ENCODE assay signal across 25 cellular contexts in the genomic region with DNA sequence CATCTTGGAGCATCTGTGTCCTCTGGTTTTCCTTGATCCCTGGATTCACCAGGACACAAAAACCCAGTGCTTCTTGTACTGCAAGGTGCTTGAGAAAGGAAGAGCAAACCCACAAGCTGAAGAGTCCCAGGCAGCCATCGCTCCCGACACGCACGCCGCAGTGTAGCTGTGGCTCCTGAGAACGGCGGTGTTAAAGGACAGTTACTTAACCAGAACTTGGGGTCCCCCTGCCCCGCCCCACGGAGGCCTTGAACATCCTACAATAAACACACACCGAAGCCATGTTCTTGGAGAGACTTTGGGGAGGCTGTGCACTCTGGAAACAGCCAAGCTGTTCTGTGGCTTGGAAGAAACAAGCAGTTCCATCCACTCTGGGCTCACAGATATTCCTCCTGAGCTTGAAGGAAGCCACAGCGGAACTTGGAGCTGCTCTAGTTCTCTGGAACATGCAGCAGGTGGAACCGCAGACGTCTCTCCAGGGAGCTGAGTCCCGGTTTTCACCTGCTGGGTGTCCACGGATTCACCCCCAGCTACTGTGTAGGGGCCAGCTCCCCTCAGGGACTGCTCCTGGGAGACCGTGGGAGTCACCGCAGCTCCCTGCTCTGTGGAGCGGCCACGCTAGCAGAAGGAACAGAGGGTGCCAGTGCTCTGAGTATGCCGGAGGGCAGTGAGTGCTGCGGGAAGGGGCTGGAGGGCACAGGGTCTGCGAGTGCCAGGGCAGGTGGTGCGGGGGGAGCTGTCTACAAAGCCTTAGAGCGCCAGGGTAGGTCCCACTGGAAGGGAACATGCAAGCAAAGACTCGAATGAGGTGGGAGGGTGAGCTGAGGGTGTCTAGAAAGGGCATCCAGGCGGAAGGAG.
A peak's percentile ranks its signal among the peaks of the same experiment; 100 is the strongest.
DNase-seq lines count a peak whose midpoint lies in the region; ATAC-seq and TF ChIP-seq lines count a peak whose summit lies in the region.
"Had no signal": no experiment of that assay in that cellular context is flagged by ENCODE, and none has a peak within 500 bp of the region (broad histone marks: within the 10 kb centered on the region; RNA-seq: fewer than 3 reads in every experiment).

No MANE protein-coding gene starts in this region.

- POLR2A ChIA-PET in WTC11 (lab: Charles Lee), result no interaction called here

- no peaks in the 10 kb centered on the region for H3K36me3 Mint-ChIP-seq in activated T-cell treated with anti-CD3 and anti-CD28 coated beads, Interleukin-2, amount 50 U/mL, for 24 hours (ENCODE audit: low read depth)
- H3K36me3 Mint-ChIP-seq in WTC11 (peaks cover 5% of the 10 kb centered on the region), neural crest cell (ENCODE audit: low read depth) (peaks cover 3% of the 10 kb centered on the region), type B pancreatic cell (no peaks in the 10 kb centered on the region)

- ATAC-seq in WTC11, result no peak
- ATAC-seq: gastroesophageal sphincter, HCT116, K562, mucosa of descending colon, T-helper 17 cell had no signal

- H3K4me3 Mint-ChIP-seq in activated T-cell treated with anti-CD3 and anti-CD28 coated beads, Interleukin-2, amount 50 U/mL, for 24 hours, result no peak overlapping the region
- H3K4me3 Mint-ChIP-seq in WTC11 (no peak overlapping the region), neural crest cell (no peak overlapping the region), type B pancreatic cell (no peak overlapping the region)
- H3K4me3 Mint-ChIP-seq: activated CD4-positive, alpha-beta memory T cell treated with anti-CD3 and anti-CD28 coated beads, Interleukin-2, amount 10 ng/mL, durations not matched to agents 7 days and 5 days; CD4-positive, alpha-beta T cell; central memory CD8-positive, alpha-beta T cell; T-helper 17 cell had no signal

- H3K9me3 Mint-ChIP-seq in activated T-cell treated with anti-CD3 and anti-CD28 coated beads, Interleukin-2, amount 50 U/mL, for 24 hours, result no peaks in the 10 kb centered on the region
- H3K9me3 Mint-ChIP-seq in WTC11, result peaks cover 22% of the 10 kb centered on the region
- H3K9me3 Mint-ChIP-seq in neural crest cell, result peaks cover 3% of the 10 kb centered on the region
- peaks cover 7% of the 10 kb centered on the region for H3K9me3 Mint-ChIP-seq in type B pancreatic cell
- H3K9me3 Mint-ChIP-seq: CD4-positive, alpha-beta T cell; central memory CD8-positive, alpha-beta T cell had no signal

- TF ChIP-seq CTCF in WTC11 (IDR thresholded peaks at IDR 0.05) (no peak), neural crest cell (conservative IDR thresholded peaks at IDR 0.05) (no peak), type B pancreatic cell (conservative IDR thresholded peaks at IDR 0.05) (no peak)

- H3K4me1 Mint-ChIP-seq in activated T-cell treated with anti-CD3 and anti-CD28 coated beads, Interleukin-2, amount 50 U/mL, for 24 hours (ENCODE audit: low read depth), result no peaks in the 10 kb centered on the region
- H3K4me1 Mint-ChIP-seq in WTC11, result peaks cover 28% of the 10 kb centered on the region
- peaks cover 8% of the 10 kb centered on the region for H3K4me1 Mint-ChIP-seq in neural crest cell
- H3K4me1 Mint-ChIP-seq in type B pancreatic cell (ENCODE audit: unreplicated experiment), result peaks cover under 1% of the 10 kb centered on the region
- H3K4me1 Mint-ChIP-seq: activated CD4-positive, alpha-beta memory T cell treated with anti-CD3 and anti-CD28 coated beads, Interleukin-2, amount 10 ng/mL, durations not matched to agents 7 days and 5 days; central memory CD8-positive, alpha-beta T cell; T-helper 17 cell had no signal

- peaks cover 15% of the 10 kb centered on the region for H3K27me3 Mint-ChIP-seq in activated T-cell treated with anti-CD3 and anti-CD28 coated beads, Interleukin-2, amount 50 U/mL, for 24 hours
- H3K27me3 Mint-ChIP-seq in WTC11 (ENCODE audit: low read depth), result peaks cover 4% of the 10 kb centered on the region
- no peaks in the 10 kb centered on the region for H3K27me3 Mint-ChIP-seq in neural crest cell (ENCODE audit: low read depth)
- no peaks in the 10 kb centered on the region for H3K27me3 Mint-ChIP-seq in type B pancreatic cell
- H3K27me3 Mint-ChIP-seq: activated CD4-positive, alpha-beta memory T cell treated with anti-CD3 and anti-CD28 coated beads, Interleukin-2, amount 10 ng/mL, durations not matched to agents 7 days and 5 days had no signal

- CTCF ChIA-PET in WTC11 (lab: Charles Lee), result no interaction called here

- peak; percentile 13 for DNase-seq in activated T-cell treated with anti-CD3 and anti-CD28 coated beads, Interleukin-2, amount 50 U/mL, for 24 hours
- DNase-seq in activated T-cell treated with anti-CD3 and anti-CD28 coated beads, Interleukin-2, amount 50 U/mL, for 1 hour, result no peak
- peak; percentile 6 for DNase-seq in WTC11 (ENCODE audit: low spot score)
- DNase-seq in neural crest cell (ENCODE audit: low read depth, low spot score), result no peak
- peak; percentile 56 for DNase-seq in type B pancreatic cell (ENCODE audit: extremely low spot score, unreplicated experiment)
- DNase-seq in NCI-H748 (lab: John Stamatoyannopoulos, UW; ENCODE audit: unreplicated experiment), result no peak
- DNase-seq in hepatic stellate cell (ENCODE audit: low spot score), result no peak
- DNase-seq in activated gamma-delta T cell (lab: John Stamatoyannopoulos, UW), result no peak
- DNase-seq: activated CD4-positive, alpha-beta memory T cell treated with anti-CD3 and anti-CD28 coated beads, Interleukin-2, amount 10 ng/mL, durations not matched to agents 7 days and 5 days; activated CD4-positive, alpha-beta T cell treated with anti-CD3 and anti-CD28 coated beads for 1 hour; activated naive CD4-positive, alpha-beta T cell; hypothalamus; NCI-H2029; NCI-H345; NCI-H82; SK-N-SH; stimulated activated CD8-positive, alpha-beta memory T cell treated with anti-CD3 and anti-CD28 coated beads, Interleukin-4, amount 100 ng/mL, for 48 hours; stomach; T-helper 17 cell had no signal

- H3K27ac Mint-ChIP-seq in activated T-cell treated with anti-CD3 and anti-CD28 coated beads, Interleukin-2, amount 50 U/mL, for 24 hours, result no peak overlapping the region
- H3K27ac Mint-ChIP-seq in WTC11 (no peak overlapping the region), neural crest cell (ENCODE audit: unreplicated experiment) (peak overlapping the region; percentile 67), type B pancreatic cell (no peak overlapping the region)
- H3K27ac Mint-ChIP-seq: activated CD4-positive, alpha-beta memory T cell treated with anti-CD3 and anti-CD28 coated beads, Interleukin-2, amount 10 ng/mL, durations not matched to agents 7 days and 5 days; CD4-positive, alpha-beta T cell; T-helper 17 cell had no signal

TF ChIP-seq in WTC11, 78 proteins besides CTCF, POLR2A, EP300 and RAD21 (continues in another document):
- TF ChIP-seq, protein P1, sequence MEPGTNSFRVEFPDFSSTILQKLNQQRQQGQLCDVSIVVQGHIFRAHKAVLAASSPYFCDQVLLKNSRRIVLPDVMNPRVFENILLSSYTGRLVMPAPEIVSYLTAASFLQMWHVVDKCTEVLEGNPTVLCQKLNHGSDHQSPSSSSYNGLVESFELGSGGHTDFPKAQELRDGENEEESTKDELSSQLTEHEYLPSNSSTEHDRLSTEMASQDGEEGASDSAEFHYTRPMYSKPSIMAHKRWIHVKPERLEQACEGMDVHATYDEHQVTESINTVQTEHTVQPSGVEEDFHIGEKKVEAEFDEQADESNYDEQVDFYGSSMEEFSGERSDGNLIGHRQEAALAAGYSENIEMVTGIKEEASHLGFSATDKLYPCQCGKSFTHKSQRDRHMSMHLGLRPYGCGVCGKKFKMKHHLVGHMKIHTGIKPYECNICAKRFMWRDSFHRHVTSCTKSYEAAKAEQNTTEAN (CRISPR knock-in tag; IDR thresholded peaks at IDR 0.05), result no peak
- TF ChIP-seq TEAD1 (CRISPR knock-in tag; IDR thresholded peaks at IDR 0.05), result no peak
- no peak for TF ChIP-seq NFE2L1 (CRISPR knock-in tag; IDR thresholded peaks at IDR 0.05)
- no peak for TF ChIP-seq NR2C2 (CRISPR knock-in tag; IDR thresholded peaks at IDR 0.05)
- TF ChIP-seq JUN (CRISPR knock-in tag; IDR thresholded peaks at IDR 0.05), result no peak
- TF ChIP-seq, protein P2, sequence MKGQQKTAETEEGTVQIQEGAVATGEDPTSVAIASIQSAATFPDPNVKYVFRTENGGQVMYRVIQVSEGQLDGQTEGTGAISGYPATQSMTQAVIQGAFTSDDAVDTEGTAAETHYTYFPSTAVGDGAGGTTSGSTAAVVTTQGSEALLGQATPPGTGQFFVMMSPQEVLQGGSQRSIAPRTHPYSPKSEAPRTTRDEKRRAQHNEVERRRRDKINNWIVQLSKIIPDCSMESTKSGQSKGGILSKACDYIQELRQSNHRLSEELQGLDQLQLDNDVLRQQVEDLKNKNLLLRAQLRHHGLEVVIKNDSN (CRISPR knock-in tag; IDR thresholded peaks at IDR 0.05), result no peak
- TF ChIP-seq, protein P3, sequence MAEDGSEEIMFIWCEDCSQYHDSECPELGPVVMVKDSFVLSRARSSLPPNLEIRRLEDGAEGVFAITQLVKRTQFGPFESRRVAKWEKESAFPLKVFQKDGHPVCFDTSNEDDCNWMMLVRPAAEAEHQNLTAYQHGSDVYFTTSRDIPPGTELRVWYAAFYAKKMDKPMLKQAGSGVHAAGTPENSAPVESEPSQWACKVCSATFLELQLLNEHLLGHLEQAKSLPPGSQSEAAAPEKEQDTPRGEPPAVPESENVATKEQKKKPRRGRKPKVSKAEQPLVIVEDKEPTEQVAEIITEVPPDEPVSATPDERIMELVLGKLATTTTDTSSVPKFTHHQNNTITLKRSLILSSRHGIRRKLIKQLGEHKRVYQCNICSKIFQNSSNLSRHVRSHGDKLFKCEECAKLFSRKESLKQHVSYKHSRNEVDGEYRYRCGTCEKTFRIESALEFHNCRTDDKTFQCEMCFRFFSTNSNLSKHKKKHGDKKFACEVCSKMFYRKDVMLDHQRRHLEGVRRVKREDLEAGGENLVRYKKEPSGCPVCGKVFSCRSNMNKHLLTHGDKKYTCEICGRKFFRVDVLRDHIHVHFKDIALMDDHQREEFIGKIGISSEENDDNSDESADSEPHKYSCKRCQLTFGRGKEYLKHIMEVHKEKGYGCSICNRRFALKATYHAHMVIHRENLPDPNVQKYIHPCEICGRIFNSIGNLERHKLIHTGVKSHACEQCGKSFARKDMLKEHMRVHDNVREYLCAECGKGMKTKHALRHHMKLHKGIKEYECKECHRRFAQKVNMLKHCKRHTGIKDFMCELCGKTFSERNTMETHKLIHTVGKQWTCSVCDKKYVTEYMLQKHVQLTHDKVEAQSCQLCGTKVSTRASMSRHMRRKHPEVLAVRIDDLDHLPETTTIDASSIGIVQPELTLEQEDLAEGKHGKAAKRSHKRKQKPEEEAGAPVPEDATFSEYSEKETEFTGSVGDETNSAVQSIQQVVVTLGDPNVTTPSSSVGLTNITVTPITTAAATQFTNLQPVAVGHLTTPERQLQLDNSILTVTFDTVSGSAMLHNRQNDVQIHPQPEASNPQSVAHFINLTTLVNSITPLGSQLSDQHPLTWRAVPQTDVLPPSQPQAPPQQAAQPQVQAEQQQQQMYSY (CRISPR knock-in tag; IDR thresholded peaks at IDR 0.05), result no peak

Comparison
In these comparisons a context has a peak if more than half of its experiments do, and no peak if none do; other contexts are left out.
1. DNase-seq: peak in activated T-cell treated with anti-CD3 and anti-CD28 coated beads, Interleukin-2, amount 50 U/mL, for 24 hours (single experiment), WTC11 (single experiment) and type B pancreatic cell (single experiment); none in activated T-cell treated with anti-CD3 and anti-CD28 coated beads, Interleukin-2, amount 50 U/mL, for 1 hour (single experiment), neural crest cell (single experiment), NCI-H748 (single experiment), hepatic stellate cell (single experiment) and activated gamma-delta T cell (single experiment).